1 cellular context compared by ENCODE assay signal in genomic region chr5:180089628-180090027, GRCh38.
A peak's percentile ranks its signal among the peaks of the same experiment; 100 is the strongest.
TF ChIP-seq lines count a peak whose summit lies in the region.

No MANE protein-coding gene starts in this region.

TF ChIP-seq in H1, 55 proteins besides CTCF, POLR2A, EP300 and RAD21:
- TF ChIP-seq YY1 (IDR thresholded peaks at IDR 0.05; ENCODE audit: low read depth, low read length) = peak; percentile 22; the same call in 1 of the 2 replicates
